Comparison of ENCODE assay signal across 1 cellular context in the genomic region with DNA sequence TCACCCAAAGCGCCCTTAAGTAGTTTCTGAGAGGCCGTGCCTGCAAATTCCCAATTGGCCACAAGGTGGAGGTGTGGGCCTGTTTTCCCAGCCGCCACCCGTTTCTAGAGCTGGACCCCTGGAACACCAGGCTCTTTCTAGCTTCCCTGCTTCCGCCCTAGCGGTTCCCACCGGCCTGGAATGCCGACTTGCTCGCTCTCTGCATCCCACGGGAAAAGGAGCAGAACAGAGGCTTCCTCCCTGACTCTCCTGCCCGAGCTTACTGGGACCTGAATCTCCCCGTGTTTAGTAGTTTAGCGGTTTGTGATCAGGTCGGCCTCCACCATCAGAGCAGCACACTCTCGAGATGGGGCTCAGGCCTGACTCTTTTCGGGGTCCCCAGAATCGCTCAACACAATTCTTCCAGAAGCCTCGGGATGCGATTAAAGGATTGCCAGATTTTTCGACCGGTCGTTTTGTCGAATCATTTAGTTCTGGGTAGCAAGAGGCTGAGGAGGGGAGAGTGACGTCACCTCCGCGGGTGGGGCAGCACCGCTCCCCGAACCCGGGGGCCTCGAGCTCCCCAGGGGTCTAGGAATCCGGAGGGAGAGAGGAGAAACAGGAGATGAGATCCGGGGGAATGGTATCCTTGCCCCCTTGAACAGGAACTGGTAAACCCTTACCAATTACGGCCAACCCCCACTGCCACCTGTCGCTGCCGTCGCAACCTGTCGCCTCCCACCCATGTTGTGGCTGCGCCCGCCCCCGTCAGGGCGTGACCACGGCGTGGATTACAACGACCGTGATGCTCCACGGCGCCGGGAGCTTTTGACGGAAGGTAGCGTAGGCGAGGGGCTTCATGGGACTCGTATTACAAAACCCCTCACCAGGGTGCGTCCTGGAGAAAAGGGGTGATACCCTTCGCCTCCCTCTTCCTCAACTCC.
TF ChIP-seq lines count a peak whose summit lies in the region.

No MANE protein-coding gene starts in this region.

TF ChIP-seq in GM12878, 131 proteins besides CTCF, POLR2A, EP300 and RAD21 (continued from another document and continues in another):
- TF ChIP-seq, protein P1, sequence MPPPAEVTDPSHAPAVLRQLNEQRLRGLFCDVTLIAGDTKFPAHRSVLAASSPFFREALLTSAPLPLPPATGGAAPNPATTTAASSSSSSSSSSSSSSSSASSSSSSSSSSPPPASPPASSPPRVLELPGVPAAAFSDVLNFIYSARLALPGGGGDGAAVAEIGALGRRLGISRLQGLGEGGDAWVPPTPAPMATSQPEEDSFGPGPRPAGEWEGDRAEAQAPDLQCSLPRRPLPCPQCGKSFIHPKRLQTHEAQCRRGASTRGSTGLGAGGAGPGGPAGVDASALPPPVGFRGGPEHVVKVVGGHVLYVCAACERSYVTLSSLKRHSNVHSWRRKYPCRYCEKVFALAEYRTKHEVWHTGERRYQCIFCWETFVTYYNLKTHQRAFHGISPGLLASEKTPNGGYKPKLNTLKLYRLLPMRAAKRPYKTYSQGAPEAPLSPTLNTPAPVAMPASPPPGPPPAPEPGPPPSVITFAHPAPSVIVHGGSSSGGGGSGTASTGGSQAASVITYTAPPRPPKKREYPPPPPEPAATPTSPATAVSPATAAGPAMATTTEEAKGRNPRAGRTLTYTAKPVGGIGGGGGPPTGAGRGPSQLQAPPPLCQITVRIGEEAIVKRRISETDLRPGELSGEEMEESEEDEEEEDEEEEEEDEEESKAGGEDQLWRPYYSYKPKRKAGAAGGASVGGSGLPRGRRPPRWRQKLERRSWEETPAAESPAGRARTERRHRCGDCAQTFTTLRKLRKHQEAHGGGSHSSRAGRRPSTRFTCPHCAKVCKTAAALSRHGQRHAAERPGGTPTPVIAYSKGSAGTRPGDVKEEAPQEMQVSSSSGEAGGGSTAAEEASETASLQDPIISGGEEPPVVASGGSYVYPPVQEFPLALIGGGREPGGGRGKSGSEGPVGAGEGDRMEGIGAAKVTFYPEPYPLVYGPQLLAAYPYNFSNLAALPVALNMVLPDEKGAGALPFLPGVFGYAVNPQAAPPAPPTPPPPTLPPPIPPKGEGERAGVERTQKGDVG (CRISPR knock-in tag; IDR thresholded peaks at IDR 0.05), result no peak
- TF ChIP-seq MYC (IDR thresholded peaks at IDR 0.05; ENCODE audit: insufficient read depth, insufficient read length, insufficient replicate concordance, low read length, severe bottlenecking) (peak; percentile 33), TAF1 (IDR thresholded peaks at IDR 0.05; ENCODE audit: borderline replicate concordance, low read depth, low read length) (0 out of 2 replicates have a peak, but pooled peaks have one; percentile 38), SP1 (IDR thresholded peaks at IDR 0.05; ENCODE audit: low read depth, low read length) (peak; percentile 14), KLF5 (IDR thresholded peaks at IDR 0.05; ENCODE audit: partially characterized antibody) (no peak), ASH2L (IDR thresholded peaks at IDR 0.05; ENCODE audit: borderline replicate concordance, low read depth) (no peak), RFX5 (IDR thresholded peaks at IDR 0.05; ENCODE audit: low read depth, low read length) (no peak), IRF4 (IDR thresholded peaks at IDR 0.05; ENCODE audit: low read depth, low read length) (no peak), JUND (IDR thresholded peaks at IDR 0.05; ENCODE audit: low read depth, low read length) (peak; percentile 50; the same call in 1 of the 2 replicates), MEF2B (IDR thresholded peaks at IDR 0.05; ENCODE audit: partially characterized antibody, poor library complexity, severe bottlenecking) (peak; percentile 71), FOXK2 (IDR thresholded peaks at IDR 0.05) (no peak), PAX5 (IDR thresholded peaks at IDR 0.05; ENCODE audit: borderline replicate concordance, low read depth, low read length) (peak; percentile 55; the same call in 1 of the 2 replicates), CHD2 (IDR thresholded peaks at IDR 0.05; ENCODE audit: borderline replicate concordance, low read depth, low read length) (peak; percentile 48; the same call in 1 of the 2 replicates), KDM1A (IDR thresholded peaks at IDR 0.05; ENCODE audit: borderline replicate concordance) (no peak), FOS (IDR thresholded peaks at IDR 0.05; ENCODE audit: borderline replicate concordance, extremely low read depth, insufficient read length) (no peak), ETV6 (conservative IDR thresholded peaks at IDR 0.05 in 1 of 2, IDR thresholded peaks at IDR 0.05 in 1 of 2; ENCODE audit: borderline replicate concordance in 1 of 2, low read depth in 1 of 2) (no peak), ZNF207 (IDR thresholded peaks at IDR 0.05; ENCODE audit: borderline replicate concordance) (0 out of 2 replicates have a peak, but pooled peaks have one; percentile 34)
- TF ChIP-seq, protein P2, sequence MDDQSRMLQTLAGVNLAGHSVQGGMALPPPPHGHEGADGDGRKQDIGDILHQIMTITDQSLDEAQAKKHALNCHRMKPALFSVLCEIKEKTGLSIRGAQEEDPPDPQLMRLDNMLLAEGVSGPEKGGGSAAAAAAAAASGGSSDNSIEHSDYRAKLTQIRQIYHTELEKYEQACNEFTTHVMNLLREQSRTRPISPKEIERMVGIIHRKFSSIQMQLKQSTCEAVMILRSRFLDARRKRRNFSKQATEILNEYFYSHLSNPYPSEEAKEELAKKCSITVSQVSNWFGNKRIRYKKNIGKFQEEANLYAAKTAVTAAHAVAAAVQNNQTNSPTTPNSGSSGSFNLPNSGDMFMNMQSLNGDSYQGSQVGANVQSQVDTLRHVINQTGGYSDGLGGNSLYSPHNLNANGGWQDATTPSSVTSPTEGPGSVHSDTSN (IDR thresholded peaks at IDR 0.05; ENCODE audit: insufficient replicate concordance, low read depth, low read length), result no peak
- TF ChIP-seq, protein P3, sequence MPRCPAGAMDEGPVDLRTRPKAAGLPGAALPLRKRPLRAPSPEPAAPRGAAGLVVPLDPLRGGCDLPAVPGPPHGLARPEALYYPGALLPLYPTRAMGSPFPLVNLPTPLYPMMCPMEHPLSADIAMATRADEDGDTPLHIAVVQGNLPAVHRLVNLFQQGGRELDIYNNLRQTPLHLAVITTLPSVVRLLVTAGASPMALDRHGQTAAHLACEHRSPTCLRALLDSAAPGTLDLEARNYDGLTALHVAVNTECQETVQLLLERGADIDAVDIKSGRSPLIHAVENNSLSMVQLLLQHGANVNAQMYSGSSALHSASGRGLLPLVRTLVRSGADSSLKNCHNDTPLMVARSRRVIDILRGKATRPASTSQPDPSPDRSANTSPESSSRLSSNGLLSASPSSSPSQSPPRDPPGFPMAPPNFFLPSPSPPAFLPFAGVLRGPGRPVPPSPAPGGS (IDR thresholded peaks at IDR 0.05; ENCODE audit: borderline replicate concordance, insufficient read depth, low read depth, low read length, poor library complexity, severe bottlenecking), result peak; percentile 34
- TF ChIP-seq, protein P4, sequence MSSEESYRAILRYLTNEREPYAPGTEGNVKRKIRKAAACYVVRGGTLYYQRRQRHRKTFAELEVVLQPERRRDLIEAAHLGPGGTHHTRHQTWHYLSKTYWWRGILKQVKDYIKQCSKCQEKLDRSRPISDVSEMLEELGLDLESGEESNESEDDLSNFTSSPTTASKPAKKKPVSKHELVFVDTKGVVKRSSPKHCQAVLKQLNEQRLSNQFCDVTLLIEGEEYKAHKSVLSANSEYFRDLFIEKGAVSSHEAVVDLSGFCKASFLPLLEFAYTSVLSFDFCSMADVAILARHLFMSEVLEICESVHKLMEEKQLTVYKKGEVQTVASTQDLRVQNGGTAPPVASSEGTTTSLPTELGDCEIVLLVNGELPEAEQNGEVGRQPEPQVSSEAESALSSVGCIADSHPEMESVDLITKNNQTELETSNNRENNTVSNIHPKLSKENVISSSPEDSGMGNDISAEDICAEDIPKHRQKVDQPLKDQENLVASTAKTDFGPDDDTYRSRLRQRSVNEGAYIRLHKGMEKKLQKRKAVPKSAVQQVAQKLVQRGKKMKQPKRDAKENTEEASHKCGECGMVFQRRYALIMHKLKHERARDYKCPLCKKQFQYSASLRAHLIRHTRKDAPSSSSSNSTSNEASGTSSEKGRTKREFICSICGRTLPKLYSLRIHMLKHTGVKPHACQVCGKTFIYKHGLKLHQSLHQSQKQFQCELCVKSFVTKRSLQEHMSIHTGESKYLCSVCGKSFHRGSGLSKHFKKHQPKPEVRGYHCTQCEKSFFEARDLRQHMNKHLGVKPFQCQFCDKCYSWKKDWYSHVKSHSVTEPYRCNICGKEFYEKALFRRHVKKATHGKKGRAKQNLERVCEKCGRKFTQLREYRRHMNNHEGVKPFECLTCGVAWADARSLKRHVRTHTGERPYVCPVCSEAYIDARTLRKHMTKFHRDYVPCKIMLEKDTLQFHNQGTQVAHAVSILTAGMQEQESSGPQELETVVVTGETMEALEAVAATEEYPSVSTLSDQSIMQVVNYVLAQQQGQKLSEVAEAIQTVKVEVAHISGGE (CRISPR knock-in tag; IDR thresholded peaks at IDR 0.05), result no peak
- TF ChIP-seq, protein P5, sequence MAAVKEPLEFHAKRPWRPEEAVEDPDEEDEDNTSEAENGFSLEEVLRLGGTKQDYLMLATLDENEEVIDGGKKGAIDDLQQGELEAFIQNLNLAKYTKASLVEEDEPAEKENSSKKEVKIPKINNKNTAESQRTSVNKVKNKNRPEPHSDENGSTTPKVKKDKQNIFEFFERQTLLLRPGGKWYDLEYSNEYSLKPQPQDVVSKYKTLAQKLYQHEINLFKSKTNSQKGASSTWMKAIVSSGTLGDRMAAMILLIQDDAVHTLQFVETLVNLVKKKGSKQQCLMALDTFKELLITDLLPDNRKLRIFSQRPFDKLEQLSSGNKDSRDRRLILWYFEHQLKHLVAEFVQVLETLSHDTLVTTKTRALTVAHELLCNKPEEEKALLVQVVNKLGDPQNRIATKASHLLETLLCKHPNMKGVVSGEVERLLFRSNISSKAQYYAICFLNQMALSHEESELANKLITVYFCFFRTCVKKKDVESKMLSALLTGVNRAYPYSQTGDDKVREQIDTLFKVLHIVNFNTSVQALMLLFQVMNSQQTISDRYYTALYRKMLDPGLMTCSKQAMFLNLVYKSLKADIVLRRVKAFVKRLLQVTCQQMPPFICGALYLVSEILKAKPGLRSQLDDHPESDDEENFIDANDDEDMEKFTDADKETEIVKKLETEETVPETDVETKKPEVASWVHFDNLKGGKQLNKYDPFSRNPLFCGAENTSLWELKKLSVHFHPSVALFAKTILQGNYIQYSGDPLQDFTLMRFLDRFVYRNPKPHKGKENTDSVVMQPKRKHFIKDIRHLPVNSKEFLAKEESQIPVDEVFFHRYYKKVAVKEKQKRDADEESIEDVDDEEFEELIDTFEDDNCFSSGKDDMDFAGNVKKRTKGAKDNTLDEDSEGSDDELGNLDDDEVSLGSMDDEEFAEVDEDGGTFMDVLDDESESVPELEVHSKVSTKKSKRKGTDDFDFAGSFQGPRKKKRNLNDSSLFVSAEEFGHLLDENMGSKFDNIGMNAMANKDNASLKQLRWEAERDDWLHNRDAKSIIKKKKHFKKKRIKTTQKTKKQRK (IDR thresholded peaks at IDR 0.05; ENCODE audit: low read depth, low read length), result no peak
- TF ChIP-seq, protein P6, sequence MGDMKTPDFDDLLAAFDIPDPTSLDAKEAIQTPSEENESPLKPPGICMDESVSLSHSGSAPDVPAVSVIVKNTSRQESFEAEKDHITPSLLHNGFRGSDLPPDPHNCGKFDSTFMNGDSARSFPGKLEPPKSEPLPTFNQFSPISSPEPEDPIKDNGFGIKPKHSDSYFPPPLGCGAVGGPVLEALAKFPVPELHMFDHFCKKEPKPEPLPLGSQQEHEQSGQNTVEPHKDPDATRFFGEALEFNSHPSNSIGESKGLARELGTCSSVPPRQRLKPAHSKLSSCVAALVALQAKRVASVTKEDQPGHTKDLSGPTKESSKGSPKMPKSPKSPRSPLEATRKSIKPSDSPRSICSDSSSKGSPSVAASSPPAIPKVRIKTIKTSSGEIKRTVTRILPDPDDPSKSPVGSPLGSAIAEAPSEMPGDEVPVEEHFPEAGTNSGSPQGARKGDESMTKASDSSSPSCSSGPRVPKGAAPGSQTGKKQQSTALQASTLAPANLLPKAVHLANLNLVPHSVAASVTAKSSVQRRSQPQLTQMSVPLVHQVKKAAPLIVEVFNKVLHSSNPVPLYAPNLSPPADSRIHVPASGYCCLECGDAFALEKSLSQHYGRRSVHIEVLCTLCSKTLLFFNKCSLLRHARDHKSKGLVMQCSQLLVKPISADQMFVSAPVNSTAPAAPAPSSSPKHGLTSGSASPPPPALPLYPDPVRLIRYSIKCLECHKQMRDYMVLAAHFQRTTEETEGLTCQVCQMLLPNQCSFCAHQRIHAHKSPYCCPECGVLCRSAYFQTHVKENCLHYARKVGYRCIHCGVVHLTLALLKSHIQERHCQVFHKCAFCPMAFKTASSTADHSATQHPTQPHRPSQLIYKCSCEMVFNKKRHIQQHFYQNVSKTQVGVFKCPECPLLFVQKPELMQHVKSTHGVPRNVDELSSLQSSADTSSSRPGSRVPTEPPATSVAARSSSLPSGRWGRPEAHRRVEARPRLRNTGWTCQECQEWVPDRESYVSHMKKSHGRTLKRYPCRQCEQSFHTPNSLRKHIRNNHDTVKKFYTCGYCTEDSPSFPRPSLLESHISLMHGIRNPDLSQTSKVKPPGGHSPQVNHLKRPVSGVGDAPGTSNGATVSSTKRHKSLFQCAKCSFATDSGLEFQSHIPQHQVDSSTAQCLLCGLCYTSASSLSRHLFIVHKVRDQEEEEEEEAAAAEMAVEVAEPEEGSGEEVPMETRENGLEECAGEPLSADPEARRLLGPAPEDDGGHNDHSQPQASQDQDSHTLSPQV (IDR thresholded peaks at IDR 0.05), result no peak
- TF ChIP-seq, protein P7, sequence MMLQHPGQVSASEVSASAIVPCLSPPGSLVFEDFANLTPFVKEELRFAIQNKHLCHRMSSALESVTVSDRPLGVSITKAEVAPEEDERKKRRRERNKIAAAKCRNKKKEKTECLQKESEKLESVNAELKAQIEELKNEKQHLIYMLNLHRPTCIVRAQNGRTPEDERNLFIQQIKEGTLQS (IDR thresholded peaks at IDR 0.05; ENCODE audit: borderline replicate concordance, extremely low read depth, low read depth, low read length), result no peak
- TF ChIP-seq, protein P8, sequence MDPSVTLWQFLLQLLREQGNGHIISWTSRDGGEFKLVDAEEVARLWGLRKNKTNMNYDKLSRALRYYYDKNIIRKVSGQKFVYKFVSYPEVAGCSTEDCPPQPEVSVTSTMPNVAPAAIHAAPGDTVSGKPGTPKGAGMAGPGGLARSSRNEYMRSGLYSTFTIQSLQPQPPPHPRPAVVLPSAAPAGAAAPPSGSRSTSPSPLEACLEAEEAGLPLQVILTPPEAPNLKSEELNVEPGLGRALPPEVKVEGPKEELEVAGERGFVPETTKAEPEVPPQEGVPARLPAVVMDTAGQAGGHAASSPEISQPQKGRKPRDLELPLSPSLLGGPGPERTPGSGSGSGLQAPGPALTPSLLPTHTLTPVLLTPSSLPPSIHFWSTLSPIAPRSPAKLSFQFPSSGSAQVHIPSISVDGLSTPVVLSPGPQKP (IDR thresholded peaks at IDR 0.05; ENCODE audit: low read depth, low read length), result 0 out of 2 replicates have a peak, but pooled peaks have one; percentile 12
- TF ChIP-seq, protein P9, sequence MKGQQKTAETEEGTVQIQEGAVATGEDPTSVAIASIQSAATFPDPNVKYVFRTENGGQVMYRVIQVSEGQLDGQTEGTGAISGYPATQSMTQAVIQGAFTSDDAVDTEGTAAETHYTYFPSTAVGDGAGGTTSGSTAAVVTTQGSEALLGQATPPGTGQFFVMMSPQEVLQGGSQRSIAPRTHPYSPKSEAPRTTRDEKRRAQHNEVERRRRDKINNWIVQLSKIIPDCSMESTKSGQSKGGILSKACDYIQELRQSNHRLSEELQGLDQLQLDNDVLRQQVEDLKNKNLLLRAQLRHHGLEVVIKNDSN (IDR thresholded peaks at IDR 0.05; ENCODE audit: borderline replicate concordance, extremely low read length, insufficient read depth, low read depth, low read length), result no peak
